Comparison of ENCODE assay signal across 2 cellular contexts in genomic region chr11:86844762-86845508, GRCh38. TPM values are rescaled to one million over a fixed set of nuclear protein-coding genes. Genes with fewer than 3 reads are reported as not detected.
"Had no signal": no experiment of that assay in that cellular context is flagged by ENCODE, and none has a peak within 500 bp of the region (broad histone marks: within the 10 kb centered on the region; RNA-seq: fewer than 3 reads in every experiment).

No MANE protein-coding gene starts in this region.

RNA-seq across cellular contexts. Expression of gene PRSS23, which starts 44.6 kb away (rescaled TPM):
- total RNA-seq: activated B cell treated with CpG ODN at 0.5 μM for 24 hours, T-helper 17 cell had no signal
